In genomic region chr9:5437254-5438216, GRCh38 we compare ENCODE assay signal across 8 cellular contexts. TPM values are rescaled to one million over a fixed set of nuclear protein-coding genes. Genes with fewer than 3 reads are reported as not detected.
DNase-seq lines count a peak whose midpoint lies in the region; ATAC-seq and TF ChIP-seq lines count a peak whose summit lies in the region.

Gene PLGRKT (minus strand): TSS chr9:5437925. CDS start chr9:5431977, 5,948 bp downstream.

- CTCF ChIA-PET in BJ (lab: Yijun Ruan, JAX): interaction anchor here (1.1 to 5.4 kb wide), 6 partner anchors 11 to 251 kb away, joined by 4 to 30 read pairs (median 12); partner anchors contain the start of gene CD274

- peak; percentile 81 for ATAC-seq in HG03442 (IDR thresholded peaks at IDR 0.05; ENCODE audit: unreplicated experiment)

- H3K27ac ChIP-seq in cingulate gyrus (ENCODE audit: low read depth, low read length): peak within 1 kb of the TSS; percentile 91

- peak; percentile 62 for DNase-seq in BJ (ENCODE audit: low read depth)
- DNase-seq in GM19238 (ENCODE audit: insufficient read length, low spot score): peak; percentile 72
- DNase-seq in NCI-H524 (lab: John Stamatoyannopoulos, UW): peak; percentile 68 to 88
- DNase-seq in activated CD4-positive, alpha-beta T cell treated with anti-CD3 and anti-CD28 coated beads for 4 hours: peak; percentile 85 to 89
- DNase-seq in kidney epithelial cell (ENCODE audit: low read depth): peak; percentile 71
- DNase-seq in stimulated activated CD4-positive, alpha-beta T cell treated with anti-CD3 and anti-CD28 coated beads, Interleukin-15, amount 100 ng/mL, for 48 hours (ENCODE audit: low read depth in 2 of 2): peak; percentile 85 to 88

- TF ChIP-seq CTCF in BJ (IDR thresholded peaks at IDR 0.05; ENCODE audit: insufficient read depth, low read depth, low read length): no peak; the same call in none of the 2 replicates
- peak; percentile 12 for TF ChIP-seq CTCF in kidney epithelial cell (IDR thresholded peaks at IDR 0.05; ENCODE audit: insufficient read depth, low read length, poor library complexity, severe bottlenecking)

- peaks cover 2% of the 10 kb centered on the region; the same call in 1 of the 2 replicates for H3K36me3 ChIP-seq in BJ (ENCODE audit: control insufficient read depth, insufficient read depth, low read length)
- no peaks in the 10 kb centered on the region for H3K36me3 ChIP-seq in kidney epithelial cell (ENCODE audit: control insufficient read depth, insufficient read depth, low read length)

- POLR2A ChIA-PET in BJ (lab: Charles Lee): interaction anchor here (0.7 to 1.6 kb wide), 2 partner anchors 13 to 1078 kb away, joined by 3 to 4 read pairs; partner anchors contain the start of gene CD274

- no peaks in the 10 kb centered on the region for H3K27me3 ChIP-seq in BJ (ENCODE audit: control insufficient read depth, insufficient read depth, low read length)
- no peaks in the 10 kb centered on the region for H3K27me3 ChIP-seq in kidney epithelial cell (ENCODE audit: control insufficient read depth, insufficient read depth, low read length)

- peak within 1 kb of the TSS; percentile 64 for H3K4me3 ChIP-seq in BJ (ENCODE audit: low read depth, low read length)
- H3K4me3 ChIP-seq in kidney epithelial cell (ENCODE audit: low read depth, low read length): peak within 1 kb of the TSS; percentile 60

RNA-seq across cellular contexts. Expression of gene PLGRKT, which starts in this region (rescaled TPM):
- polyA plus RNA-seq in BJ (2011; rRNA removed): 7.7 and 14.2 TPM in 2 replicates
- polyA minus RNA-seq in BJ (2011; rRNA and poly(A)+ RNA removed): 2.2 and 5.7 TPM in 2 replicates
- 28.5 and 39.2 TPM in 2 replicates for total RNA-seq in kidney epithelial cell

Comparison
In these comparisons a context has a peak if more than half of its experiments do, and no peak if none do; other contexts are left out.
1. Peak in every context shown above with its lines: DNase-seq, ATAC-seq, H3K4me3 ChIP-seq and H3K27ac ChIP-seq.